Comparison of ENCODE assay signal across 14 cellular contexts in genomic region chr10:11304906-11305585, GRCh38.
DNase-seq lines count a peak whose midpoint lies in the region; ATAC-seq and TF ChIP-seq lines count a peak whose summit lies in the region.
"Had no signal": no experiment of that assay in that cellular context is flagged by ENCODE, and none has a peak within 500 bp of the region (broad histone marks: within the 10 kb centered on the region; RNA-seq: fewer than 3 reads in every experiment).

No MANE protein-coding gene starts in this region.

- no peaks in the 10 kb centered on the region for H3K27me3 Mint-ChIP-seq in activated T-cell treated with anti-CD3 and anti-CD28 coated beads, Interleukin-2, amount 50 U/mL, for 24 hours
- no peaks in the 10 kb centered on the region for H3K27me3 Mint-ChIP-seq in activated T-cell treated with anti-CD3 and anti-CD28 coated beads, Interleukin-2, amount 50 U/mL, for 4 hours (ENCODE audit: low read depth)
- no peaks in the 10 kb centered on the region for H3K27me3 Mint-ChIP-seq in stimulated activated naive CD8-positive, alpha-beta T cell treated with anti-CD3 and anti-CD28 coated beads, Interleukin-15, Interleukin-2, amounts not matched to agents 100 ng/mL and 50 ng/mL, for 24 hours
- H3K27me3 Mint-ChIP-seq in stimulated activated naive CD8-positive, alpha-beta T cell treated with anti-CD3 and anti-CD28 coated beads, Interleukin-15, amount 100 ng/mL, for 72 hours: no peaks in the 10 kb centered on the region
- H3K27me3 Mint-ChIP-seq: CD4-positive, alpha-beta memory T cell had no signal

- peak; percentile 23 for DNase-seq in activated T-cell treated with anti-CD3 and anti-CD28 coated beads, Interleukin-2, amount 50 U/mL, for 24 hours
- DNase-seq in activated T-cell treated with anti-CD3 and anti-CD28 coated beads, Interleukin-2, amount 50 U/mL, for 4 hours: no peak
- DNase-seq in stimulated activated naive CD8-positive, alpha-beta T cell treated with anti-CD3 and anti-CD28 coated beads, Interleukin-15, amount 100 ng/mL, for 72 hours: no peak
- DNase-seq in coronary artery (ENCODE audit: low spot score) (peak; percentile 60), NCI-H2171 (lab: John Stamatoyannopoulos, UW) (no peak), AG08396 (ENCODE audit: low spot score) (no peak), NCI-H2107 (lab: John Stamatoyannopoulos, UW) (no peak)
- DNase-seq: 8988T; CD4-positive, alpha-beta memory T cell; DMS79; GOT3; H9 had no signal

- no peak overlapping the region for H3K27ac Mint-ChIP-seq in activated T-cell treated with anti-CD3 and anti-CD28 coated beads, Interleukin-2, amount 50 U/mL, for 24 hours
- H3K27ac Mint-ChIP-seq in stimulated activated naive CD8-positive, alpha-beta T cell treated with anti-CD3 and anti-CD28 coated beads, Interleukin-15, Interleukin-2, amounts not matched to agents 100 ng/mL and 50 ng/mL, for 24 hours: peak overlapping the region; percentile 21
- H3K27ac Mint-ChIP-seq in stimulated activated naive CD8-positive, alpha-beta T cell treated with anti-CD3 and anti-CD28 coated beads, Interleukin-15, amount 100 ng/mL, for 72 hours: no peak overlapping the region
- H3K27ac Mint-ChIP-seq: H9 had no signal

- H3K9me3 Mint-ChIP-seq in activated T-cell treated with anti-CD3 and anti-CD28 coated beads, Interleukin-2, amount 50 U/mL, for 24 hours: peaks cover 27% of the 10 kb centered on the region
- H3K9me3 Mint-ChIP-seq in activated T-cell treated with anti-CD3 and anti-CD28 coated beads, Interleukin-2, amount 50 U/mL, for 4 hours: peaks cover 16% of the 10 kb centered on the region
- H3K9me3 Mint-ChIP-seq in stimulated activated naive CD8-positive, alpha-beta T cell treated with anti-CD3 and anti-CD28 coated beads, Interleukin-15, Interleukin-2, amounts not matched to agents 100 ng/mL and 50 ng/mL, for 24 hours: peaks cover 23% of the 10 kb centered on the region
- H3K9me3 Mint-ChIP-seq in stimulated activated naive CD8-positive, alpha-beta T cell treated with anti-CD3 and anti-CD28 coated beads, Interleukin-15, amount 100 ng/mL, for 72 hours: peaks cover 15 to 62% of the 10 kb centered on the region in 2 donors

- peaks cover 24% of the 10 kb centered on the region for H3K4me1 Mint-ChIP-seq in activated T-cell treated with anti-CD3 and anti-CD28 coated beads, Interleukin-2, amount 50 U/mL, for 24 hours (ENCODE audit: low read depth)
- peaks cover 24% of the 10 kb centered on the region for H3K4me1 Mint-ChIP-seq in activated T-cell treated with anti-CD3 and anti-CD28 coated beads, Interleukin-2, amount 50 U/mL, for 4 hours (ENCODE audit: low read depth)
- peaks cover 28% of the 10 kb centered on the region for H3K4me1 Mint-ChIP-seq in stimulated activated naive CD8-positive, alpha-beta T cell treated with anti-CD3 and anti-CD28 coated beads, Interleukin-15, Interleukin-2, amounts not matched to agents 100 ng/mL and 50 ng/mL, for 24 hours (ENCODE audit: low read depth)
- peaks cover 39% of the 10 kb centered on the region for H3K4me1 Mint-ChIP-seq in stimulated activated naive CD8-positive, alpha-beta T cell treated with anti-CD3 and anti-CD28 coated beads, Interleukin-15, amount 100 ng/mL, for 72 hours

- ATAC-seq in activated T-cell treated with anti-CD3 and anti-CD28 coated beads, Interleukin-2, amount 50 U/mL, for 4 hours: no peak
- no peak for ATAC-seq in stimulated activated naive CD8-positive, alpha-beta T cell treated with anti-CD3 and anti-CD28 coated beads, Interleukin-15, amount 100 ng/mL, for 72 hours

- H3K27ac ChIP-seq in coronary artery: no peak overlapping the region
- H3K27ac ChIP-seq: BLaER1 treated with 17β-estradiol and CSF1 and Interleukin-3, amounts not matched to agents 10 nM and 100 nM had no signal

- H3K36me3 Mint-ChIP-seq in activated T-cell treated with anti-CD3 and anti-CD28 coated beads, Interleukin-2, amount 50 U/mL, for 24 hours (ENCODE audit: low read depth): peaks cover 97% of the 10 kb centered on the region
- H3K36me3 Mint-ChIP-seq in activated T-cell treated with anti-CD3 and anti-CD28 coated beads, Interleukin-2, amount 50 U/mL, for 4 hours (ENCODE audit: insufficient read depth): peaks cover 86% of the 10 kb centered on the region
- H3K36me3 Mint-ChIP-seq in stimulated activated naive CD8-positive, alpha-beta T cell treated with anti-CD3 and anti-CD28 coated beads, Interleukin-15, Interleukin-2, amounts not matched to agents 100 ng/mL and 50 ng/mL, for 24 hours (ENCODE audit: low read depth): peaks cover 95% of the 10 kb centered on the region

- no peak overlapping the region for H3K4me3 ChIP-seq in coronary artery
- H3K4me3 ChIP-seq: BLaER1 treated with 17β-estradiol and CSF1 and Interleukin-3, amounts not matched to agents 10 nM and 100 nM had no signal

- no peak for TF ChIP-seq CTCF in coronary artery (IDR thresholded peaks at IDR 0.05)

- no peak overlapping the region for H3K4me3 Mint-ChIP-seq in activated T-cell treated with anti-CD3 and anti-CD28 coated beads, Interleukin-2, amount 50 U/mL, for 24 hours
- H3K4me3 Mint-ChIP-seq in activated T-cell treated with anti-CD3 and anti-CD28 coated beads, Interleukin-2, amount 50 U/mL, for 4 hours: no peak overlapping the region
- H3K4me3 Mint-ChIP-seq in stimulated activated naive CD8-positive, alpha-beta T cell treated with anti-CD3 and anti-CD28 coated beads, Interleukin-15, Interleukin-2, amounts not matched to agents 100 ng/mL and 50 ng/mL, for 24 hours: no peak overlapping the region
- no peak overlapping the region for H3K4me3 Mint-ChIP-seq in stimulated activated naive CD8-positive, alpha-beta T cell treated with anti-CD3 and anti-CD28 coated beads, Interleukin-15, amount 100 ng/mL, for 72 hours
- H3K4me3 Mint-ChIP-seq: H9 had no signal

Comparison
In these comparisons a context has a peak if more than half of its experiments do, and no peak if none do; other contexts are left out.
1. DNase-seq: peak in activated T-cell treated with anti-CD3 and anti-CD28 coated beads, Interleukin-2, amount 50 U/mL, for 24 hours (single experiment) and coronary artery (single experiment); none in activated T-cell treated with anti-CD3 and anti-CD28 coated beads, Interleukin-2, amount 50 U/mL, for 4 hours (single experiment), stimulated activated naive CD8-positive, alpha-beta T cell treated with anti-CD3 and anti-CD28 coated beads, Interleukin-15, amount 100 ng/mL, for 72 hours (0 of 2), NCI-H2171 (single experiment), AG08396 (single experiment) and NCI-H2107 (single experiment).